ENCODE assay signal across 8 cellular contexts in the genomic region with DNA sequence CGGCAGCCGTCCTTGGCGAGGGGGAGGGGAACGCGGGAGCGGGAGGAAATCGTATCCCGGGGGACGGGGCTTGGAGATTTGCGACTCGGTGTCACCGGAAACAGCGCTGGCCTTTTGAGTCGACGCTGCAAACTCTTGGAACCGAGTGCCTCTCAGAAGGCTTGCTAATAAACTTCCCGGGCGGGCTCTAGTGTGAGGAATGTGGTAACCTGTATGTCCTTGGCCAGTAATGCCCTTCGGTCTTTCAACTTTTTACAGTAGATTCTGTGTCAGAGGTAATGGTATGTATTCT.
DNase-seq lines count a peak whose midpoint lies in the region; ATAC-seq and TF ChIP-seq lines count a peak whose summit lies in the region.

No MANE protein-coding gene starts in this region.

- intact Hi-C loops in naive thymus-derived CD4-positive, alpha-beta T cell (cut with micrococcal nuclease): loop anchor here (2.0 to 10.0 kb wide), 13 partner anchors 14 to 1842 kb away; a partner anchor contains a TSS

- peaks cover 43% of the 10 kb centered on the region for H3K4me1 Mint-ChIP-seq in chondrocyte (ENCODE audit: low read depth)
- peaks cover 37 to 67% (median 61%) of the 10 kb centered on the region in 7 donors for H3K4me1 Mint-ChIP-seq in naive thymus-derived CD4-positive, alpha-beta T cell

- H3K36me3 Mint-ChIP-seq in chondrocyte (ENCODE audit: low read depth): peaks cover 4% of the 10 kb centered on the region
- peaks cover 0 to 2% (median 0%) of the 10 kb centered on the region in 5 donors for H3K36me3 Mint-ChIP-seq in naive thymus-derived CD4-positive, alpha-beta T cell

- no peaks in the 10 kb centered on the region for H3K27me3 Mint-ChIP-seq in chondrocyte (ENCODE audit: low read depth)
- no peaks in the 10 kb centered on the region for H3K27me3 Mint-ChIP-seq in naive thymus-derived CD4-positive, alpha-beta T cell

- H3K4me1 ChIP-seq in ES-I3 (ENCODE audit: insufficient read depth, low read length): 0 out of 2 replicates have a peak, but pooled peaks cover 6% of the 10 kb centered on the region
- peaks cover 37 to 38% of the 10 kb centered on the region in 2 donors for H3K4me1 ChIP-seq in naive thymus-derived CD4-positive, alpha-beta T cell (ENCODE audit: control insufficient read depth in 2 of 2, insufficient read depth in 2 of 2, low read length in 2 of 2)

- H3K27me3 ChIP-seq in naive thymus-derived CD4-positive, alpha-beta T cell (ENCODE audit: control insufficient read depth in 2 of 2, insufficient read depth in 2 of 2, low read length in 2 of 2): no peaks in the 10 kb centered on the region

- DNase-seq in chondrocyte (ENCODE audit: low spot score): peak; percentile 95
- DNase-seq in naive thymus-derived CD4-positive, alpha-beta T cell: no peak
- no peak for DNase-seq in left lobe of liver (ENCODE audit: low spot score)
- DNase-seq in mucosa of gallbladder (ENCODE audit: low spot score): no peak
- DNase-seq in NCI-H2171 (lab: John Stamatoyannopoulos, UW): no peak

- peak overlapping the region; percentile 94 for H3K4me3 Mint-ChIP-seq in chondrocyte (ENCODE audit: unreplicated experiment)
- H3K4me3 Mint-ChIP-seq in naive thymus-derived CD4-positive, alpha-beta T cell: peak overlapping the region; percentile 84 to 96 (median 88)

- TF ChIP-seq CTCF in chondrocyte (IDR thresholded peaks at IDR 0.05): peak; percentile 62

- POLR2A ChIA-PET in naive thymus-derived CD4-positive, alpha-beta T cell (lab: Charles Lee): interaction anchor here (2.5 kb wide), 1 partner anchor 13 kb away, joined by 12 read pairs; no protein-coding TSS in a partner anchor

- H3K27ac ChIP-seq in KOPT-K1 (ENCODE audit: low read depth, low read length, poor library complexity, severe bottlenecking): peak overlapping the region; percentile 99
- H3K27ac ChIP-seq in naive thymus-derived CD4-positive, alpha-beta T cell (ENCODE audit: low read depth, low read length): peak overlapping the region; percentile 100

- no peaks in the 10 kb centered on the region for H3K9me3 Mint-ChIP-seq in chondrocyte (ENCODE audit: low read depth)
- peaks cover 0 to 2% (median 0%) of the 10 kb centered on the region in 11 donors for H3K9me3 Mint-ChIP-seq in naive thymus-derived CD4-positive, alpha-beta T cell

- H3K4me3 ChIP-seq in naive thymus-derived CD4-positive, alpha-beta T cell (ENCODE audit: low read length): peak overlapping the region; percentile 82

- H3K9me3 ChIP-seq in ES-I3 (ENCODE audit: control insufficient read depth, insufficient read depth, low read length) (no peaks in the 10 kb centered on the region), KOPT-K1 (ENCODE audit: insufficient read depth, low read length, poor library complexity, severe bottlenecking) (no peaks in the 10 kb centered on the region)
- H3K9me3 ChIP-seq in naive thymus-derived CD4-positive, alpha-beta T cell (ENCODE audit: control insufficient read depth in 2 of 3, low read length in 3 of 3): no peaks in the 10 kb centered on the region

- H3K36me3 ChIP-seq in ES-I3 (ENCODE audit: insufficient read depth, low read length) (no peaks in the 10 kb centered on the region), KOPT-K1 (ENCODE audit: insufficient read depth, low read length) (peaks cover 24% of the 10 kb centered on the region)
- H3K36me3 ChIP-seq in naive thymus-derived CD4-positive, alpha-beta T cell (ENCODE audit: control insufficient read depth in 2 of 3, insufficient read depth in 3 of 3, low read length in 3 of 3): no peaks in the 10 kb centered on the region

- CTCF ChIA-PET in naive thymus-derived CD4-positive, alpha-beta T cell (lab: Charles Lee): no interaction called here

- ATAC-seq in naive thymus-derived CD4-positive, alpha-beta T cell: no peak
- ATAC-seq in left lobe of liver: no peak
- no peak for ATAC-seq in HG02885 (IDR thresholded peaks at IDR 0.05; ENCODE audit: poor library complexity, unreplicated experiment)

- peak overlapping the region; percentile 87 for H3K9ac ChIP-seq in ES-I3 (ENCODE audit: low read depth, low read length)

- H3K27ac Mint-ChIP-seq in chondrocyte (ENCODE audit: unreplicated experiment): peak overlapping the region; percentile 96
- peak overlapping the region; percentile 57 to 97 (median 90) for H3K27ac Mint-ChIP-seq in naive thymus-derived CD4-positive, alpha-beta T cell
